In the genomic region with DNA sequence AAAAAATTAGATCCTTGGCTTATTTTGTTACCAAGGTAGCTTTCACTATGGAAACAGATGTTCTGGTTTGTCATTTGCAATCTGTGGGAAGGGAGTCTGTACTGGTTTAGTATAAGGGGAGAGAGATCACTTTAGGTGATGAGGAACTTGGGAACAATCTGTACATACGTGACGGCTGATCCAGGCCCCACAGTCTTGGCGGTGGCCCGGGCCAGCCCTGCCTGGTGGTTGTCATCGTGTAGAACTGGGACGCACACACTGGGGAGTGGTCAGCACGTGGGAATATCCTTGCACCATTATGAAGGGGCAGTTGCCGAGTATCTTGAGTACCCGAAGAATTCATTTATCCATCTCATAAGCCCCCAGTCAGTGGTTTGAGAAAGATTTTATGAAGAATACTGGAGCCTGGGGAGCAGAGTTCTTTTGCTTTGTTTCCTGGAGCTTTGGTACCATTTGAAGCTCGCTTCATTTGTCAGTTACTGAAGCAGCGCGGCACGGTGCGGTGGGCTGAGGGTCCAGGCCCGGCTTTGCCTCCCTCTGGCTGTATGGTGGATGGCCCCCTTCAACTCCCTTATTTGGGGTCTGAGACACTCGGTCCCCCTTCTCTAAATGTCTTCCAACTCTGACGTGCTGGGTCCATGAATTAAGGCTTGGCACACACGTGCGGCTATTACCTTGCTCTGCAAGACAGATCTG, we compare ENCODE assay signal across 28 cellular contexts. TPM values are rescaled to one million over a fixed set of nuclear protein-coding genes. Genes with fewer than 3 reads are reported as not detected.
"Had no signal": no experiment of that assay in that cellular context is flagged by ENCODE, and none has a peak within 500 bp of the region (broad histone marks: within the 10 kb centered on the region; RNA-seq: fewer than 3 reads in every experiment).

No MANE protein-coding gene starts in this region.

- DNase-seq: activated CD4-positive, alpha-beta T cell treated with anti-CD3 and anti-CD28 coated beads for 1 hour; activated CD4-positive, alpha-beta T cell treated with anti-CD3 and anti-CD28 coated beads, Interleukin-2, amount 50 U/mL, for 4 hours; activated CD8-positive, alpha-beta memory T cell treated with anti-CD3 and anti-CD28 coated beads for 24 hours; activated CD8-positive, alpha-beta memory T cell treated with anti-CD3 and anti-CD28 coated beads, Interleukin-2, amount 50 U/mL, for 4 hours; activated T-cell treated with anti-CD3 and anti-CD28 coated beads, Interleukin-2, amount 50 U/mL, for 24 hours; amniotic stem cell; erythroblast; foreskin melanocyte; hippocampal formation; left ventricle myocardium inferior; naive thymus-derived CD8-positive, alpha-beta T cell; ovary; right cardiac atrium; stimulated activated CD4-positive, alpha-beta T cell treated with anti-CD3 and anti-CD28 coated beads, Interleukin-2, amount 100 ng/mL, for 24 hours; stomach; T-helper 9 cell; transverse colon had no signal

- H3K4me3 ChIP-seq: left ventricle myocardium inferior, ovary, prostate gland, skin epidermis, stomach, suprapubic skin, transverse colon had no signal

- H3K4me1 Mint-ChIP-seq: naive thymus-derived CD8-positive, alpha-beta T cell; stimulated activated effector memory CD8-positive, alpha-beta T cell treated with anti-CD3 and anti-CD28 coated beads, Interleukin-12 subunit alpha, Interleukin-12 subunit beta, amount 100 ng/mL, for 72 hours had no signal

- H3K27me3 ChIP-seq: neutrophil, ovary, stomach, suprapubic skin, transverse colon had no signal

- H3K27ac Mint-ChIP-seq: activated T-cell treated with anti-CD3 and anti-CD28 coated beads, Interleukin-2, amount 50 U/mL, for 24 hours; activated T-helper 17 cell treated with anti-CD3 and anti-CD28 coated beads, Interleukin-2, amount 50 U/mL, for 72 hours; naive thymus-derived CD8-positive, alpha-beta T cell had no signal

- ATAC-seq: activated naive CD4-positive, alpha-beta T cell treated with anti-CD3 and anti-CD28 coated beads, Interleukin-2, amount 50 U/mL, for 72 hours; activated T-helper 17 cell treated with anti-CD3 and anti-CD28 coated beads, Interleukin-2, amount 50 U/mL, for 72 hours; naive thymus-derived CD8-positive, alpha-beta T cell; stimulated activated effector memory CD8-positive, alpha-beta T cell treated with anti-CD3 and anti-CD28 coated beads, Interleukin-12 subunit alpha, Interleukin-12 subunit beta, amount 100 ng/mL, for 72 hours had no signal

- FAIRE-seq: endometrium, urothelium cell line had no signal

- H3K36me3 ChIP-seq: left ventricle myocardium inferior, neutrophil, ovary, prostate gland, suprapubic skin, transverse colon had no signal

- H3K9me3 Mint-ChIP-seq: stimulated activated effector memory CD8-positive, alpha-beta T cell treated with anti-CD3 and anti-CD28 coated beads, Interleukin-12 subunit alpha, Interleukin-12 subunit beta, amount 100 ng/mL, for 72 hours had no signal

- H3K36me3 Mint-ChIP-seq: stimulated activated effector memory CD8-positive, alpha-beta T cell treated with anti-CD3 and anti-CD28 coated beads, Interleukin-12 subunit alpha, Interleukin-12 subunit beta, amount 100 ng/mL, for 72 hours had no signal

- H3K4me3 Mint-ChIP-seq: activated T-cell treated with anti-CD3 and anti-CD28 coated beads, Interleukin-2, amount 50 U/mL, for 24 hours; activated T-helper 17 cell treated with anti-CD3 and anti-CD28 coated beads, Interleukin-2, amount 50 U/mL, for 72 hours; naive thymus-derived CD8-positive, alpha-beta T cell; stimulated activated effector memory CD8-positive, alpha-beta T cell treated with anti-CD3 and anti-CD28 coated beads, Interleukin-12 subunit alpha, Interleukin-12 subunit beta, amount 100 ng/mL, for 72 hours had no signal

RNA-seq across cellular contexts. Expression of a gene that starts 22.8 kb away (rescaled TPM):
- total RNA-seq: activated naive CD4-positive, alpha-beta T cell treated with anti-CD3 and anti-CD28 coated beads, Interleukin-2, amount 50 U/mL, for 72 hours; activated T-helper 17 cell treated with anti-CD3 and anti-CD28 coated beads, Interleukin-2, amount 50 U/mL, for 72 hours; chondrocyte; left ventricle myocardium inferior; lung microvascular endothelial cell; naive thymus-derived CD8-positive, alpha-beta T cell; ovary; prostate gland; right cardiac atrium; stomach; suprapubic skin; transverse colon had no signal
- polyA plus RNA-seq: naive thymus-derived CD8-positive, alpha-beta T cell; ovary; right cardiac atrium; stomach had no signal
